ENCODE assay signal across 8 cellular contexts in genomic region chr17:45261577-45262515, GRCh38. TPM values are rescaled to one million over a fixed set of nuclear protein-coding genes. Genes with fewer than 3 reads are reported as not detected.
A peak's percentile ranks its signal among the peaks of the same experiment; 100 is the strongest.
DNase-seq lines count a peak whose midpoint lies in the region; ATAC-seq and TF ChIP-seq lines count a peak whose summit lies in the region.

TSS of gene SPATA32 (minus strand) at chr17:45262094. CDS start at chr17:45262016, 78 bp downstream.

- TF ChIP-seq EP300 in SK-N-SH (IDR thresholded peaks at IDR 0.05; ENCODE audit: borderline replicate concordance in 1 of 2, low read depth in 1 of 2, low read length in 1 of 2), result no peak

- H3K27me3 Mint-ChIP-seq in activated CD4-positive, alpha-beta T cell treated with anti-CD3 and anti-CD28 coated beads, Interleukin-2, amount 10 ng/mL, durations not matched to agents 24 days and 14 days, result no peaks in the 10 kb centered on the region

- peaks cover 25% of the 10 kb centered on the region for H3K36me3 Mint-ChIP-seq in activated CD4-positive, alpha-beta T cell treated with anti-CD3 and anti-CD28 coated beads, Interleukin-2, amount 10 ng/mL, durations not matched to agents 24 days and 14 days (ENCODE audit: low read depth)

- H3K4me1 Mint-ChIP-seq in activated CD4-positive, alpha-beta T cell treated with anti-CD3 and anti-CD28 coated beads, Interleukin-2, amount 10 ng/mL, durations not matched to agents 24 days and 14 days, result peaks cover 16% of the 10 kb centered on the region

- intact Hi-C loops in activated CD4-positive, alpha-beta T cell treated with anti-CD3 and anti-CD28 coated beads, Interleukin-2, amount 10 ng/mL, durations not matched to agents 24 days and 14 days (cut with micrococcal nuclease), result no loop called here

- H3K4me1 ChIP-seq in SK-N-SH (ENCODE audit: control insufficient read depth in 1 of 2, insufficient read depth in 2 of 2, low read depth in 1 of 2, low read length in 1 of 2), result peaks cover 0 to 9% of the 10 kb centered on the region in 2 experiments; a peak in 3 of 4 replicates

- H4K20me1 ChIP-seq in SK-N-SH (ENCODE audit: insufficient read depth), result peaks cover 36% of the 10 kb centered on the region

- no peak for TF ChIP-seq CTCF in SK-N-SH (IDR thresholded peaks at IDR 0.05)

- DNase-seq in SK-N-SH, result peak; percentile 71
- DNase-seq in activated CD4-positive, alpha-beta T cell treated with anti-CD3 and anti-CD28 coated beads, Interleukin-2, amount 10 ng/mL, durations not matched to agents 24 days and 14 days, result peak; percentile 89
- DNase-seq in dermis blood vessel endothelial cell, result peak; percentile 61
- peak; percentile 27 for DNase-seq in medulla oblongata (ENCODE audit: extremely low spot score)
- DNase-seq in stimulated activated CD8-positive, alpha-beta memory T cell treated with anti-CD3 and anti-CD28 coated beads, Interleukin-12 subunit alpha, Interleukin-12 subunit beta, amount 100 ng/mL, for 4 hours (ENCODE audit: low read depth), result peak; percentile 64
- no peak for DNase-seq in mucosa of gallbladder (ENCODE audit: low spot score)

- TF ChIP-seq RAD21 in SK-N-SH (IDR thresholded peaks at IDR 0.05; ENCODE audit: low read length), result no peak

- H3K4me3 ChIP-seq in SK-N-SH (ENCODE audit: low read depth in 2 of 2, low read length in 1 of 2), result peak within 1 kb of the TSS in 1 of 2 experiments; percentile 16; a peak in 1 of 4 replicates

- no peak within 1 kb of the TSS for H2AFZ ChIP-seq in SK-N-SH (ENCODE audit: low read depth)

- peak within 1 kb of the TSS; percentile 67 for H3K27ac Mint-ChIP-seq in activated CD4-positive, alpha-beta T cell treated with anti-CD3 and anti-CD28 coated beads, Interleukin-2, amount 10 ng/mL, durations not matched to agents 24 days and 14 days

- peak within 1 kb of the TSS; percentile 79 for H3K4me3 Mint-ChIP-seq in activated CD4-positive, alpha-beta T cell treated with anti-CD3 and anti-CD28 coated beads, Interleukin-2, amount 10 ng/mL, durations not matched to agents 24 days and 14 days

- no peaks in the 10 kb centered on the region for H3K9me3 Mint-ChIP-seq in activated CD4-positive, alpha-beta T cell treated with anti-CD3 and anti-CD28 coated beads, Interleukin-2, amount 10 ng/mL, durations not matched to agents 24 days and 14 days

- H3K9ac ChIP-seq in SK-N-SH, result no peak within 1 kb of the TSS

- H3K27ac ChIP-seq in SK-N-SH (ENCODE audit: low read depth in 2 of 2, low read length in 1 of 2), result no peak within 1 kb of the TSS; a peak in 1 of 4 replicates

- H3K9me3 ChIP-seq in SK-N-SH, result no peaks in the 10 kb centered on the region

- CTCF ChIA-PET in SK-N-SH (lab: Yijun Ruan, JAX), result interaction anchor here (1.1 to 3.0 kb wide), 3 partner anchors 15 to 124 kb away, joined by 6 to 13 read pairs (median 8); no protein-coding TSS in a partner anchor

- no peaks in the 10 kb centered on the region for H3K9me2 ChIP-seq in SK-N-SH

- POLR2A ChIA-PET in SK-N-SH (lab: Yijun Ruan, JAX), result no interaction called here

- 75% methylated on average over 49 of the region's 68 CpGs for WGBS in SK-N-SH (ENCODE audit: low lambda C conversion rate)

- no peak within 1 kb of the TSS for H3K4me2 ChIP-seq in SK-N-SH

- no peaks in the 10 kb centered on the region for H3K79me2 ChIP-seq in SK-N-SH (ENCODE audit: insufficient read depth)

- peaks cover 24 to 32% of the 10 kb centered on the region in 2 experiments for H3K36me3 ChIP-seq in SK-N-SH (replicated peaks in 1 of 2; ENCODE audit: control insufficient read depth in 1 of 2, insufficient read depth in 2 of 2, low read length in 1 of 2)

- no peaks in the 10 kb centered on the region for H3K27me3 ChIP-seq in SK-N-SH (ENCODE audit: insufficient read depth)

- ATAC-seq in SK-N-SH treated with all-trans-retinoic acid at 6 μM for 48 hours (no peak), HG03175 (IDR thresholded peaks at IDR 0.05; ENCODE audit: unreplicated experiment) (no peak)

- H3F3A ChIP-seq in SK-N-SH (replicated peaks; ENCODE audit: insufficient read depth), result peaks cover 41% of the 10 kb centered on the region

TF ChIP-seq in SK-N-SH, 30 proteins besides CTCF, POLR2A, EP300 and RAD21:
- TF ChIP-seq NRF1 (IDR thresholded peaks at IDR 0.05; ENCODE audit: low read depth, low read length) (0 out of 2 replicates have a peak, but pooled peaks have one; percentile 24), JUND (IDR thresholded peaks at IDR 0.05) (no peak)

TF ChIP-seq in SK-N-SH treated with all-trans-retinoic acid at 6 μM for 48 hours, 23 proteins besides CTCF, POLR2A, EP300 and RAD21:
- no peak for TF ChIP-seq CSDC2 (CRISPR knock-in tag; IDR thresholded peaks at IDR 0.05)
- TF ChIP-seq OSR1 (CRISPR knock-in tag; IDR thresholded peaks at IDR 0.05), result no peak
- TF ChIP-seq CREB5 (CRISPR knock-in tag; IDR thresholded peaks at IDR 0.05; ENCODE audit: low read depth), result no peak
- no peak for TF ChIP-seq ZNF8 (CRISPR knock-in tag; IDR thresholded peaks at IDR 0.05)
- TF ChIP-seq RARB (CRISPR knock-in tag; IDR thresholded peaks at IDR 0.05), result no peak
- TF ChIP-seq TOX (CRISPR knock-in tag; IDR thresholded peaks at IDR 0.05; ENCODE audit: borderline replicate concordance), result no peak
- no peak for TF ChIP-seq PPARA (CRISPR knock-in tag; IDR thresholded peaks at IDR 0.05; ENCODE audit: borderline replicate concordance)

RNA-seq across cellular contexts. Expression of gene SPATA32, which starts in this region (rescaled TPM):
- 0.08 TPM in 1 of 2 replicates, not detected in the other for polyA plus RNA-seq in SK-N-SH (2012; rRNA removed)
- not detected in 2 replicates for polyA plus RNA-seq in SK-N-SH (2012; cell fraction: cytosol; rRNA removed)
- polyA plus RNA-seq in SK-N-SH (2012; cell fraction: nucleus; rRNA removed), result 0.10 TPM in 1 of 2 replicates, not detected in the other
- 0.28 and 0.40 TPM in 2 replicates for total RNA-seq in activated CD4-positive, alpha-beta T cell treated with anti-CD3 and anti-CD28 coated beads, Interleukin-2, amount 10 ng/mL, durations not matched to agents 24 days and 14 days
- total RNA-seq in dermis blood vessel endothelial cell (0.05 TPM in 1 of 2 replicates, not detected in the other), mucosa of gallbladder (not detected)

Comparison
In these comparisons a context has a peak if more than half of its experiments do, and no peak if none do; other contexts are left out.
1. Peak in DNase-seq in SK-N-SH; RNA of the gene not detected or under 1 TPM.
2. Peak in DNase-seq in activated CD4-positive, alpha-beta T cell treated with anti-CD3 and anti-CD28 coated beads, Interleukin-2, amount 10 ng/mL, durations not matched to agents 24 days and 14 days; RNA of the gene not detected or under 1 TPM.
3. Peak in DNase-seq in dermis blood vessel endothelial cell; RNA of the gene not detected or under 1 TPM.